In the genomic region with DNA sequence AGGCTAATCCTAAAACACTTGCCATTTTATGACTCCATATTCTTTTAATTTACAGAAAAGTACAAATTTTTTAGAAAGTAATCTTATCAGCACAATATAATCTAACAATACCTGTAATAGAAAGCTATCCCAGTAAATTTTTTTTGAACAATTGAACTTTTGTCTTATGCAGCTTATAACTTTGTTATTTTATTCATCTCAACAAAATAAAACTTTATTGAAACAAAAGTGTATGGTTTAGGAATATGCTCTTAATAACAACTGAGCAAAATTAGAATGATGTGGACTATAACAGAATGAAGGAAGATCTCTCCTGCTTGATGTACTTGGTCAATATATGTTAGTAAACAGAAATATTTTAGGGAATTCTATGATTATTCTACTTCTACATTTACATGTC, we compare ENCODE assay signal across 7 cellular contexts. TPM values are rescaled to one million over a fixed set of nuclear protein-coding genes. Genes with fewer than 3 reads are reported as not detected.
DNase-seq lines count a peak whose midpoint lies in the region; ATAC-seq, FAIRE-seq and TF ChIP-seq lines count a peak whose summit lies in the region.
"Not testable (repeated sequence)": the region's sequence is repeated elsewhere in the genome, so short reads cannot be mapped to it uniquely, and the experiment has no call there.

No MANE protein-coding gene starts in this region.

- H3K36me3 Mint-ChIP-seq in CD4-positive, alpha-beta T cell (ENCODE audit: low read depth) = peaks cover 68% of the 10 kb centered on the region
- H3K36me3 Mint-ChIP-seq in activated naive CD4-positive, alpha-beta T cell treated with anti-CD3 and anti-CD28 coated beads, Interleukin-2, amount 50 U/mL, for 24 hours = not testable (repeated sequence)

- peak overlapping the region; percentile 21 for H3K27ac Mint-ChIP-seq in CD4-positive, alpha-beta T cell
- H3K27ac Mint-ChIP-seq in activated naive CD4-positive, alpha-beta T cell treated with anti-CD3 and anti-CD28 coated beads, Interleukin-2, amount 50 U/mL, for 24 hours = peak overlapping the region; percentile 70

- not testable (repeated sequence) for H3K4me1 ChIP-seq in K562 (replicated peaks in 1 of 2; ENCODE audit: control insufficient read depth in 2 of 2, insufficient read depth in 2 of 2, low read length in 2 of 2); kidney (ENCODE audit: control insufficient read depth in 1 of 2, insufficient read depth in 1 of 2, low read depth in 1 of 2, low read length in 2 of 2); small intestine (ENCODE audit: control insufficient read depth in 2 of 2, insufficient read depth in 1 of 2, low read depth in 1 of 2, low read length in 1 of 2)

- not testable (repeated sequence) for H3K4me2 ChIP-seq in K562 (ENCODE audit: insufficient read depth, low read length)

- not testable (repeated sequence) for H3K4me3 Mint-ChIP-seq in CD4-positive, alpha-beta T cell; activated naive CD4-positive, alpha-beta T cell treated with anti-CD3 and anti-CD28 coated beads, Interleukin-2, amount 50 U/mL, for 24 hours

- not testable (repeated sequence) for H3K27me3 ChIP-seq in CD4-positive, alpha-beta T cell (ENCODE audit: control insufficient read depth, insufficient read depth, low read length); K562 (ENCODE audit: control insufficient read depth in 2 of 2, insufficient read depth in 2 of 2, low read length in 2 of 2); small intestine (ENCODE audit: control insufficient read depth in 2 of 2, insufficient read depth in 2 of 2, low read length in 2 of 2)

- not testable (repeated sequence) for H3K4me3 ChIP-seq in K562; kidney (ENCODE audit: low read length in 2 of 2); small intestine (ENCODE audit: low read depth in 1 of 2, low read length in 2 of 2)

- peak; percentile 74 for FAIRE-seq in H54 (lab: Jason Lieb, UNC)
- FAIRE-seq in TTC549 (lab: Jason Lieb, UNC) = peak; percentile 83
- FAIRE-seq in K562 (lab: Jason Lieb, UNC) = not testable (repeated sequence)
- FAIRE-seq in kidney (lab: Jason Lieb, UNC) = peak; percentile 94
- peak; percentile 98 for FAIRE-seq in small intestine (lab: Jason Lieb, UNC)

- H3K27me3 Mint-ChIP-seq in CD4-positive, alpha-beta T cell; activated naive CD4-positive, alpha-beta T cell treated with anti-CD3 and anti-CD28 coated beads, Interleukin-2, amount 50 U/mL, for 24 hours: not testable (repeated sequence)

- not testable (repeated sequence) for TF ChIP-seq RAD21 in K562 (CRISPR knock-in tag; conservative IDR thresholded peaks at IDR 0.05 in 1 of 2, IDR thresholded peaks at IDR 0.05 in 1 of 2)

- not testable (repeated sequence) for DNase-seq in CD4-positive, alpha-beta T cell; H54 (ENCODE audit: insufficient read length, low spot score); K562 (ENCODE audit: extremely low read depth in 1 of 4, low spot score in 3 of 4); kidney; small intestine

- H3K9me3 ChIP-seq in CD4-positive, alpha-beta T cell (ENCODE audit: control insufficient read depth, low read length); K562 (replicated peaks; ENCODE audit: control insufficient read depth, insufficient read depth, low read depth, low read length); kidney (ENCODE audit: control insufficient read depth in 1 of 2, low read length in 2 of 2); small intestine (ENCODE audit: control insufficient read depth, low read depth): not testable (repeated sequence)

- ATAC-seq in CD4-positive, alpha-beta T cell (ENCODE audit: poor library complexity); K562: not testable (repeated sequence)

- H4K20me1 ChIP-seq in K562 (replicated peaks; ENCODE audit: control insufficient read depth, insufficient read depth, low read length) = not testable (repeated sequence)

- H2AFZ ChIP-seq in K562 (ENCODE audit: low read depth, low read length) = not testable (repeated sequence)

- intact Hi-C loops in CD4-positive, alpha-beta T cell (cut with DNase I, micrococcal nuclease) = loop anchor here (2.0 to 5.0 kb wide), 4 partner anchors 40 to 901 kb away; no protein-coding TSS in a partner anchor
- intact Hi-C loops in K562 (cut with micrococcal nuclease) = loop anchor here (2.0 kb wide), 1 partner anchor 901 kb away; no protein-coding TSS in a partner anchor
- intact Hi-C loops in kidney (cut with DNase I) = not testable (repeated sequence)

- TF ChIP-seq POLR2A in H54 (IDR thresholded peaks at IDR 0.05; ENCODE audit: low read depth, low read length); K562 (conservative IDR thresholded peaks at IDR 0.05): not testable (repeated sequence)

- not testable (repeated sequence) for H3K9ac ChIP-seq in K562 (ENCODE audit: insufficient read depth in 1 of 2, low read depth in 2 of 2, low read length in 2 of 2); kidney (ENCODE audit: low read length in 2 of 2)

- peaks cover 57% of the 10 kb centered on the region for H3K4me1 Mint-ChIP-seq in CD4-positive, alpha-beta T cell (ENCODE audit: low read depth)
- H3K4me1 Mint-ChIP-seq in activated naive CD4-positive, alpha-beta T cell treated with anti-CD3 and anti-CD28 coated beads, Interleukin-2, amount 50 U/mL, for 24 hours = peaks cover 27% of the 10 kb centered on the region

- not testable (repeated sequence) for H3K9me1 ChIP-seq in K562 (ENCODE audit: control insufficient read depth, insufficient read depth, low read length)

- not testable (repeated sequence) for TF ChIP-seq CTCF in CD4-positive, alpha-beta T cell (IDR thresholded peaks at IDR 0.05); K562 (IDR thresholded peaks at IDR 0.05 in 2 of 3, conservative IDR thresholded peaks at IDR 0.05 in 1 of 3; ENCODE audit: insufficient read depth in 2 of 3, low read depth in 1 of 3, low read length in 3 of 3); kidney (IDR thresholded peaks at IDR 0.05; ENCODE audit: borderline replicate concordance, extremely low read depth, insufficient read depth)

- peaks cover 27% of the 10 kb centered on the region for H3K36me3 ChIP-seq in K562 (ENCODE audit: control insufficient read depth, insufficient read depth, low read length)
- H3K36me3 ChIP-seq in kidney (ENCODE audit: control insufficient read depth in 1 of 2, insufficient read depth in 2 of 2, low read length in 2 of 2) = peaks cover 22 to 24% of the 10 kb centered on the region in 2 donors
- H3K36me3 ChIP-seq in small intestine (ENCODE audit: control insufficient read depth in 2 of 2, insufficient read depth in 2 of 2, low read length in 2 of 2) = peaks cover 3 to 10% of the 10 kb centered on the region in 2 donors

- not testable (repeated sequence) for H3K9me3 Mint-ChIP-seq in CD4-positive, alpha-beta T cell; activated naive CD4-positive, alpha-beta T cell treated with anti-CD3 and anti-CD28 coated beads, Interleukin-2, amount 50 U/mL, for 24 hours

- CTCF ChIA-PET in CD4-positive, alpha-beta T cell (lab: Charles Lee) = interaction anchor here (2.9 kb wide), 1 partner anchor 263 kb away, joined by 22 read pairs; no protein-coding TSS in a partner anchor
- CTCF ChIA-PET in K562 (lab: Yijun Ruan, JAX; ENCODE audit: low intra/inter-chr PET ratio) = interaction anchor here (2.5 kb wide), 1 partner anchor 263 kb away, joined by 46 read pairs; no protein-coding TSS in a partner anchor

- BruUV-seq in K562 (replicated peaks; lab: Mats Ljungman, UMichigan) = not testable (repeated sequence)

- POLR2A ChIA-PET in CD4-positive, alpha-beta T cell (lab: Charles Lee) = interaction anchor here (1.0 to 1.3 kb wide), 3 partner anchors 10 to 121 kb away, joined by 3 read pairs; no protein-coding TSS in a partner anchor
- POLR2A ChIA-PET in K562 (lab: Yijun Ruan, JAX) = interaction anchor here (1.0 to 2.1 kb wide), 2 partner anchors 9 to 10 kb away, joined by 3 to 5 read pairs; no protein-coding TSS in a partner anchor

- in situ Hi-C loops in K562 (cut with MboI) = loop anchor here (10.0 to 25.0 kb wide), 2 partner anchors 137 to 900 kb away; no protein-coding TSS in a partner anchor

- H3K27ac ChIP-seq in CD4-positive, alpha-beta T cell (ENCODE audit: low read depth, low read length); K562 (ENCODE audit: extremely low read depth, low read depth, low read length); kidney (ENCODE audit: low read depth in 2 of 2, low read length in 2 of 2); small intestine (ENCODE audit: low read depth in 1 of 2, low read length in 1 of 2): not testable (repeated sequence)

- not testable (repeated sequence) for TF ChIP-seq EP300 in K562 (IDR thresholded peaks at IDR 0.05; ENCODE audit: low read length)

- not testable (repeated sequence) for H3K79me2 ChIP-seq in K562 (ENCODE audit: control insufficient read depth, insufficient read depth, low read length)

RNA-seq across cellular contexts. Expression of a gene that starts 57.2 kb away (rescaled TPM):
- total RNA-seq in CD4-positive, alpha-beta T cell = 100 to 1,000 TPM; 377 to 404 TPM
- total RNA-seq in K562 (2011; cell fraction: chromatin; rRNA removed; ENCODE audit: low replicate concordance) = 26.8 and 77.1 TPM in 2 replicates
- 10.4 and 21.0 TPM in 2 replicates for total RNA-seq in K562 (2011; cell fraction: nucleolus; rRNA removed)
- total RNA-seq in K562 (2011; cell fraction: nucleoplasm; rRNA removed) = 19.9 and 23.6 TPM in 2 replicates
- total RNA-seq in K562 (2014; rRNA removed) = 7.9 and 8.5 TPM in 2 replicates
- total RNA-seq in K562 (2014; rRNA removed; fragmentation: Illumina TruSeq; extraction: Trizol) = 14.6 and 18.5 TPM in 2 replicates
- total RNA-seq in K562 (2015; rRNA removed; fragmentation: Illumina TruSeq; extraction: Trizol) = 14.4 and 16.2 TPM in 2 replicates
- total RNA-seq in K562 (2021) = 17.7 and 18.2 TPM in 2 replicates
- polyA plus RNA-seq in K562 (2011; rRNA removed) = 16.7 and 27.0 TPM in 2 replicates
- 5.8 and 7.8 TPM in 2 replicates for polyA plus RNA-seq in K562 (2011; cell fraction: cytosol; rRNA removed)
- polyA plus RNA-seq in K562 (2011; cell fraction: nucleus; rRNA removed) = 20.0 and 24.0 TPM in 2 replicates
- 7.3 and 7.8 TPM in 2 replicates for polyA plus RNA-seq in K562 (2012)
- polyA plus RNA-seq in K562 (2014; fragmentation: Illumina TruSeq; extraction: Trizol) = 7.9 and 11.0 TPM in 2 replicates
- polyA plus RNA-seq in K562 (2014; fragmentation: Nextera tagmentation; extraction: Ambion mirVana) = 1 to 10 TPM; 2.0 to 2.3 TPM
- 4.5 and 5.3 TPM in 2 replicates for polyA plus RNA-seq in K562 (2014; rRNA removed)
- polyA minus RNA-seq in K562 (2011; rRNA and poly(A)+ RNA removed) = 98.7 and 113 TPM in 2 replicates
- polyA minus RNA-seq in K562 (2011; cell fraction: cytosol; rRNA and poly(A)+ RNA removed) = 12.9 and 37.6 TPM in 2 replicates
- polyA minus RNA-seq in K562 (2011; cell fraction: nucleus; rRNA and poly(A)+ RNA removed) = 15.9 and 33.5 TPM in 2 replicates
- total RNA-seq in kidney = 378 TPM
- 39.2 TPM for polyA plus RNA-seq in kidney (ENCODE audit: insufficient read depth, low read depth, low replicate concordance)
- 10 to 100 TPM in 1 of 3 donors, 1 to 10 TPM in 2; 6.5 to 26.6 (median 6.5) TPM for polyA plus RNA-seq in small intestine
